ENCODE assay signal across 11 cellular contexts in genomic region chr1:150627821-150628410, GRCh38. TPM values are rescaled to one million over a fixed set of nuclear protein-coding genes. Genes with fewer than 3 reads are reported as not detected.
DNase-seq lines count a peak whose midpoint lies in the region; ATAC-seq and TF ChIP-seq lines count a peak whose summit lies in the region.
"Had no signal": no experiment of that assay in that cellular context is flagged by ENCODE, and none has a peak within 500 bp of the region (broad histone marks: within the 10 kb centered on the region; RNA-seq: fewer than 3 reads in every experiment).

No MANE protein-coding gene starts in this region.

- H3K4me1 Mint-ChIP-seq in activated T-cell treated with anti-CD3 and anti-CD28 coated beads, Interleukin-2, amount 50 U/mL, for 72 hours (ENCODE audit: low read depth), result peaks cover 51% of the 10 kb centered on the region
- H3K4me1 Mint-ChIP-seq in activated T-cell treated with anti-CD3 and anti-CD28 coated beads, Interleukin-2, amount 50 U/mL, for 24 hours (ENCODE audit: low read depth), result peaks cover 64% of the 10 kb centered on the region

- H3K9ac ChIP-seq in iPS-20b (ENCODE audit: low read depth, low read length), result peak overlapping the region; percentile 93

- H3K27ac Mint-ChIP-seq in activated T-cell treated with anti-CD3 and anti-CD28 coated beads, Interleukin-2, amount 50 U/mL, for 72 hours, result peak overlapping the region; percentile 75
- no peak overlapping the region for H3K27ac Mint-ChIP-seq in activated T-cell treated with anti-CD3 and anti-CD28 coated beads, Interleukin-2, amount 50 U/mL, for 24 hours

- peaks cover 51% of the 10 kb centered on the region for H3K36me3 ChIP-seq in iPS-20b (ENCODE audit: insufficient read depth, low read depth, low read length)
- peaks cover 40% of the 10 kb centered on the region for H3K36me3 ChIP-seq in suprapubic skin

- H3K4me1 ChIP-seq in iPS-20b (ENCODE audit: insufficient read depth, low read length) (peaks cover 4% of the 10 kb centered on the region; the same call in 1 of the 2 replicates), suprapubic skin (peaks cover 66% of the 10 kb centered on the region)

- H3K36me3 Mint-ChIP-seq in activated T-cell treated with anti-CD3 and anti-CD28 coated beads, Interleukin-2, amount 50 U/mL, for 72 hours (ENCODE audit: insufficient read depth in 2 of 2), result peaks cover 19 to 27% of the 10 kb centered on the region in 2 donors
- H3K36me3 Mint-ChIP-seq in activated T-cell treated with anti-CD3 and anti-CD28 coated beads, Interleukin-2, amount 50 U/mL, for 24 hours (ENCODE audit: low read depth), result no peaks in the 10 kb centered on the region

- H3K9me3 Mint-ChIP-seq in activated T-cell treated with anti-CD3 and anti-CD28 coated beads, Interleukin-2, amount 50 U/mL, for 72 hours, result no peaks in the 10 kb centered on the region
- H3K9me3 Mint-ChIP-seq in activated T-cell treated with anti-CD3 and anti-CD28 coated beads, Interleukin-2, amount 50 U/mL, for 24 hours, result peaks cover 2% of the 10 kb centered on the region
- H3K9me3 Mint-ChIP-seq: CD14-positive monocyte had no signal

- H3K27ac ChIP-seq in iPS-20b (ENCODE audit: low read length) (peak overlapping the region; percentile 55), suprapubic skin (peak overlapping the region; percentile 96)

- H3K4me3 Mint-ChIP-seq in activated T-cell treated with anti-CD3 and anti-CD28 coated beads, Interleukin-2, amount 50 U/mL, for 72 hours, result no peak overlapping the region
- no peak overlapping the region for H3K4me3 Mint-ChIP-seq in activated T-cell treated with anti-CD3 and anti-CD28 coated beads, Interleukin-2, amount 50 U/mL, for 24 hours
- H3K4me3 Mint-ChIP-seq: CD14-positive monocyte had no signal

- TF ChIP-seq EP300 in suprapubic skin (IDR thresholded peaks at IDR 0.05), result no peak

- TF ChIP-seq CTCF in WI38 (IDR thresholded peaks at IDR 0.05; ENCODE audit: low read depth, low read length) (no peak), suprapubic skin (IDR thresholded peaks at IDR 0.05) (no peak)

- no peaks in the 10 kb centered on the region for H3K9me3 ChIP-seq in iPS-20b (ENCODE audit: insufficient read depth, low read depth, low read length)
- no peaks in the 10 kb centered on the region for H3K9me3 ChIP-seq in suprapubic skin

- no peaks in the 10 kb centered on the region for H3K27me3 Mint-ChIP-seq in activated T-cell treated with anti-CD3 and anti-CD28 coated beads, Interleukin-2, amount 50 U/mL, for 72 hours (ENCODE audit: low read depth)
- H3K27me3 Mint-ChIP-seq in activated T-cell treated with anti-CD3 and anti-CD28 coated beads, Interleukin-2, amount 50 U/mL, for 24 hours, result no peaks in the 10 kb centered on the region

- no peak for TF ChIP-seq POLR2A in suprapubic skin (IDR thresholded peaks at IDR 0.05)

- ATAC-seq in activated T-cell treated with anti-CD3 and anti-CD28 coated beads, Interleukin-2, amount 50 U/mL, for 72 hours (replicated peaks in 1 of 2), result no peak
- no peak for ATAC-seq in HG03520 (IDR thresholded peaks at IDR 0.05; ENCODE audit: unreplicated experiment)

- DNase-seq in activated T-cell treated with anti-CD3 and anti-CD28 coated beads, Interleukin-2, amount 50 U/mL, for 72 hours, result no peak
- DNase-seq in activated T-cell treated with anti-CD3 and anti-CD28 coated beads, Interleukin-2, amount 50 U/mL, for 24 hours, result no peak
- DNase-seq in suprapubic skin (ENCODE audit: low spot score in 2 of 2), result peak in 1 of 2 donors; percentile 32
- DNase-seq in NCI-H69 (lab: John Stamatoyannopoulos, UW), result no peak
- no peak for DNase-seq in EL
- DNase-seq: effector CD4-positive, alpha-beta T cell; stimulated activated CD4-positive, alpha-beta T cell treated with anti-CD3 and anti-CD28 coated beads, Interleukin-1b, Interleukin-23, amount 100 ng/mL, for 48 hours had no signal

- 68% methylated on average over 5 of the region's 5 CpGs for WGBS in suprapubic skin

- H3K27me3 ChIP-seq in iPS-20b (ENCODE audit: insufficient read depth, low read length), result no peaks in the 10 kb centered on the region
- no peaks in the 10 kb centered on the region for H3K27me3 ChIP-seq in suprapubic skin

- H3K4me3 ChIP-seq in WI38 (ENCODE audit: low read depth, low read length) (peak overlapping the region; percentile 87), iPS-20b (ENCODE audit: low read length) (peak overlapping the region; percentile 93), suprapubic skin (peak overlapping the region; percentile 62)

RNA-seq across cellular contexts. Expression of gene ENSA, which starts 1.5 kb away (rescaled TPM):
- 100 to 1,000 TPM; 178 to 203 TPM for total RNA-seq in activated T-cell treated with anti-CD3 and anti-CD28 coated beads, Interleukin-2, amount 50 U/mL, for 72 hours
- total RNA-seq in suprapubic skin, result 100 to 1,000 TPM; 266 to 384 (median 291) TPM

RNA-seq across cellular contexts. Expression of gene MCL1, which starts 48.5 kb away (rescaled TPM):
- total RNA-seq in activated T-cell treated with anti-CD3 and anti-CD28 coated beads, Interleukin-2, amount 50 U/mL, for 72 hours, result 100 to 1,000 TPM; 373 to 495 TPM
- total RNA-seq in suprapubic skin, result 100 to 1,000 TPM; 211 to 307 (median 270) TPM
